1 cellular context compared by ENCODE assay signal in genomic region chr5:173789031-173789920, GRCh38.
TF ChIP-seq lines count a peak whose summit lies in the region.

No MANE protein-coding gene starts in this region.

TF ChIP-seq in HepG2, 621 proteins besides CTCF, POLR2A, EP300 and RAD21 (continued from another document and continues in another):
- TF ChIP-seq MLX (CRISPR knock-in tag; IDR thresholded peaks at IDR 0.05) (peak; percentile 23; the same call in 1 of the 2 replicates), ZBTB10 (CRISPR knock-in tag; IDR thresholded peaks at IDR 0.05; ENCODE audit: borderline replicate concordance) (no peak), ZNF678 (CRISPR knock-in tag; IDR thresholded peaks at IDR 0.05) (no peak), TBL1XR1 (IDR thresholded peaks at IDR 0.05; ENCODE audit: borderline replicate concordance, low read length, partially characterized antibody) (peak; percentile 28), ZNF251 (CRISPR knock-in tag; IDR thresholded peaks at IDR 0.05) (no peak), CREB1 (IDR thresholded peaks at IDR 0.05) (no peak), CREB1 (CRISPR knock-in tag; IDR thresholded peaks at IDR 0.05) (peak; percentile 16; the same call in 1 of the 2 replicates), TSC22D2 (CRISPR knock-in tag; IDR thresholded peaks at IDR 0.05; ENCODE audit: borderline replicate concordance) (no peak), LCORL (IDR thresholded peaks at IDR 0.05) (no peak), LCORL (CRISPR knock-in tag; IDR thresholded peaks at IDR 0.05) (peak; percentile 88; the same call in 1 of the 2 replicates), BRCA1 (CRISPR knock-in tag; IDR thresholded peaks at IDR 0.05) (0 out of 2 replicates have a peak, but pooled peaks have one; percentile 31), CREM (IDR thresholded peaks at IDR 0.05) (no peak), CREM (CRISPR knock-in tag; IDR thresholded peaks at IDR 0.05) (no peak), GTF3A (CRISPR knock-in tag; conservative IDR thresholded peaks at IDR 0.05) (no peak), RARG (CRISPR knock-in tag; IDR thresholded peaks at IDR 0.05; ENCODE audit: low read depth) (no peak), TMF1 (CRISPR knock-in tag; IDR thresholded peaks at IDR 0.05; ENCODE audit: low read depth) (no peak), ARID5B (CRISPR knock-in tag; IDR thresholded peaks at IDR 0.05) (peak; percentile 83), ZNF367 (CRISPR knock-in tag; IDR thresholded peaks at IDR 0.05; ENCODE audit: borderline replicate concordance) (no peak), TRIM24 (CRISPR knock-in tag; IDR thresholded peaks at IDR 0.05) (no peak), HMG20A (CRISPR knock-in tag; IDR thresholded peaks at IDR 0.05; ENCODE audit: borderline replicate concordance) (peak; percentile 69; the same call in 1 of the 2 replicates), HOMEZ (CRISPR knock-in tag; IDR thresholded peaks at IDR 0.05; ENCODE audit: low read depth) (no peak), HNF4G (IDR thresholded peaks at IDR 0.05; ENCODE audit: borderline replicate concordance, low read depth, low read length) (peak; percentile 70), HNF4G (CRISPR knock-in tag; IDR thresholded peaks at IDR 0.05; ENCODE audit: borderline replicate concordance, low read depth) (no peak), KLF11 (CRISPR knock-in tag; IDR thresholded peaks at IDR 0.05) (no peak), MED13 (CRISPR knock-in tag; IDR thresholded peaks at IDR 0.05) (no peak), NFE2L2 (IDR thresholded peaks at IDR 0.05; ENCODE audit: low read length) (peak; percentile 73), ZNF747 (CRISPR knock-in tag; IDR thresholded peaks at IDR 0.05; ENCODE audit: borderline replicate concordance) (no peak), NFE2 (CRISPR knock-in tag; IDR thresholded peaks at IDR 0.05) (peak; percentile 49; the same call in 1 of the 2 replicates), NCOA2 (CRISPR knock-in tag; IDR thresholded peaks at IDR 0.05) (0 out of 2 replicates have a peak, but pooled peaks have one; percentile 19), ZNF616 (CRISPR knock-in tag; IDR thresholded peaks at IDR 0.05; ENCODE audit: low read depth) (no peak), SMARCE1 (IDR thresholded peaks at IDR 0.05; ENCODE audit: borderline replicate concordance) (no peak), ZMYM3 (CRISPR knock-in tag; IDR thresholded peaks at IDR 0.05) (peak; percentile 60; the same call in 1 of the 2 replicates), FOXJ3 (CRISPR knock-in tag; IDR thresholded peaks at IDR 0.05; ENCODE audit: borderline replicate concordance) (no peak), ATF5 (CRISPR knock-in tag; IDR thresholded peaks at IDR 0.05; ENCODE audit: low read depth) (no peak), MBD4 (IDR thresholded peaks at IDR 0.05; ENCODE audit: borderline replicate concordance, low read length) (no peak), ARHGAP35 (CRISPR knock-in tag; IDR thresholded peaks at IDR 0.05; ENCODE audit: borderline replicate concordance) (no peak), IRF2 (CRISPR knock-in tag; IDR thresholded peaks at IDR 0.05) (peak; percentile 47; the same call in 1 of the 2 replicates), RXRA (CRISPR knock-in tag; IDR thresholded peaks at IDR 0.05) (peak; percentile 81), ZNF589 (CRISPR knock-in tag; conservative IDR thresholded peaks at IDR 0.05) (no peak), ZSCAN30 (CRISPR knock-in tag; IDR thresholded peaks at IDR 0.05) (no peak), KDM5B (CRISPR knock-in tag; IDR thresholded peaks at IDR 0.05; ENCODE audit: borderline replicate concordance) (no peak), KLF9 (CRISPR knock-in tag; IDR thresholded peaks at IDR 0.05; ENCODE audit: low read depth) (no peak), ZNF772 (CRISPR knock-in tag; IDR thresholded peaks at IDR 0.05) (peak; percentile 73; the same call in 1 of the 2 replicates), HDAC1 (CRISPR knock-in tag; IDR thresholded peaks at IDR 0.05) (peak; percentile 45), FOXA1 (IDR thresholded peaks at IDR 0.05) (no peak), FOXA1 (CRISPR knock-in tag; IDR thresholded peaks at IDR 0.05) (peak; percentile 55), YEATS2 (CRISPR knock-in tag; IDR thresholded peaks at IDR 0.05; ENCODE audit: borderline replicate concordance) (peak; percentile 76; the same call in 1 of the 2 replicates), ZFY (CRISPR knock-in tag; IDR thresholded peaks at IDR 0.05) (peak; percentile 63; the same call in 1 of the 2 replicates), THAP7 (CRISPR knock-in tag; IDR thresholded peaks at IDR 0.05) (no peak), ZNF296 (CRISPR knock-in tag; conservative IDR thresholded peaks at IDR 0.05) (no peak), KDM3A (CRISPR knock-in tag; IDR thresholded peaks at IDR 0.05; ENCODE audit: low read depth) (0 out of 2 replicates have a peak, but pooled peaks have one; percentile 58), ZNF468 (CRISPR knock-in tag; IDR thresholded peaks at IDR 0.05) (no peak), BRD4 (CRISPR knock-in tag; IDR thresholded peaks at IDR 0.05) (no peak), ZNF430 (CRISPR knock-in tag; IDR thresholded peaks at IDR 0.05) (0 out of 2 replicates have a peak, but pooled peaks have one; percentile 48), TP53 (CRISPR knock-in tag; conservative IDR thresholded peaks at IDR 0.05) (no peak), NFE2L1 (CRISPR knock-in tag; IDR thresholded peaks at IDR 0.05; ENCODE audit: borderline replicate concordance) (peak; percentile 47; the same call in 1 of the 2 replicates), E2F5 (CRISPR knock-in tag; conservative IDR thresholded peaks at IDR 0.05) (no peak), HIVEP1 (CRISPR knock-in tag; IDR thresholded peaks at IDR 0.05) (peak; percentile 48; the same call in 1 of the 2 replicates), ATF7 (IDR thresholded peaks at IDR 0.05) (peak; percentile 65), ATF7 (CRISPR knock-in tag; IDR thresholded peaks at IDR 0.05) (no peak), SOX13 (IDR thresholded peaks at IDR 0.05) (no peak), SOX13 (CRISPR knock-in tag; conservative IDR thresholded peaks at IDR 0.05 in 1 of 2, IDR thresholded peaks at IDR 0.05 in 1 of 2) (peak in 1 of 2 experiments; percentile 45; a peak in 1 of 4 replicates), TFDP1 (CRISPR knock-in tag; IDR thresholded peaks at IDR 0.05; ENCODE audit: borderline replicate concordance) (peak; percentile 34; the same call in 1 of the 2 replicates), DMAP1 (CRISPR knock-in tag; IDR thresholded peaks at IDR 0.05) (peak; percentile 44; the same call in 1 of the 2 replicates), ZNF275 (CRISPR knock-in tag; IDR thresholded peaks at IDR 0.05; ENCODE audit: borderline replicate concordance) (no peak)
